Comparison of ENCODE assay signal across 9 cellular contexts in genomic region chr1:64861611-64862010, GRCh38.
A peak's percentile ranks its signal among the peaks of the same experiment; 100 is the strongest.
DNase-seq lines count a peak whose midpoint lies in the region; ATAC-seq lines count a peak whose summit lies in the region.
"Had no signal": no experiment of that assay in that cellular context is flagged by ENCODE, and none has a peak within 500 bp of the region (broad histone marks: within the 10 kb centered on the region; RNA-seq: fewer than 3 reads in every experiment).

No MANE protein-coding gene starts in this region.

- H3K79me2 ChIP-seq in GM23248 (ENCODE audit: insufficient read depth) = no peaks in the 10 kb centered on the region

- H3K4me1 Mint-ChIP-seq in activated naive CD8-positive, alpha-beta T cell treated with anti-CD3 and anti-CD28 coated beads for 36 hours = peaks cover 16% of the 10 kb centered on the region

- peak; percentile 37 for DNase-seq in 8988T
- DNase-seq in GM23248 = peak; percentile 35
- DNase-seq in activated naive CD8-positive, alpha-beta T cell treated with anti-CD3 and anti-CD28 coated beads for 36 hours = no peak
- DNase-seq in kidney tubule cell (ENCODE audit: low spot score) = peak; percentile 47
- no peak for DNase-seq in hypothalamus (lab: John Stamatoyannopoulos, UW)
- DNase-seq in cortex of kidney (lab: John Stamatoyannopoulos, UW) = no peak
- DNase-seq: Karpas-422 had no signal

- ATAC-seq in HG02981 (IDR thresholded peaks at IDR 0.05; ENCODE audit: unreplicated experiment) = no peak
- ATAC-seq in HG03280 (IDR thresholded peaks at IDR 0.05; ENCODE audit: unreplicated experiment) = no peak

- H3F3A ChIP-seq in GM23248 (ENCODE audit: insufficient read depth) = no peaks in the 10 kb centered on the region

- in situ Hi-C loops in GM23248 (cut with MboI) = no loop called here

- H3K4me3 ChIP-seq in GM23248 = no peak overlapping the region

- H3K9me3 Mint-ChIP-seq in activated naive CD8-positive, alpha-beta T cell treated with anti-CD3 and anti-CD28 coated beads for 36 hours = no peaks in the 10 kb centered on the region

- no peak overlapping the region for H3K4me3 Mint-ChIP-seq in activated naive CD8-positive, alpha-beta T cell treated with anti-CD3 and anti-CD28 coated beads for 36 hours

- 54 to 63% methylated on average over 4 of the region's 4 CpGs for WGBS in GM23248 (ENCODE audit: low coverage in 1 of 2, low lambda C conversion rate in 2 of 2, missing lambda C conversion rate in 2 of 2), 2 experiments

- H3K9me2 ChIP-seq in GM23248 (ENCODE audit: insufficient read depth) = no peaks in the 10 kb centered on the region

- peaks cover 29% of the 10 kb centered on the region for H3K36me3 Mint-ChIP-seq in activated naive CD8-positive, alpha-beta T cell treated with anti-CD3 and anti-CD28 coated beads for 36 hours

- H3K27ac ChIP-seq in GM23248 = no peak overlapping the region

- no peaks in the 10 kb centered on the region for H4K20me1 ChIP-seq in GM23248 (ENCODE audit: insufficient read depth)

- no peak overlapping the region for H2AFZ ChIP-seq in GM23248

- no peak overlapping the region for H3K9ac ChIP-seq in GM23248

- no peaks in the 10 kb centered on the region for H3K4me1 ChIP-seq in GM23248 (ENCODE audit: insufficient read depth)

- no peaks in the 10 kb centered on the region for H3K9me3 ChIP-seq in GM23248 (ENCODE audit: low read depth)

- H3K36me3 ChIP-seq in GM23248 (ENCODE audit: low read depth) = peaks cover 36% of the 10 kb centered on the region

- no peaks in the 10 kb centered on the region for H3K27me3 ChIP-seq in GM23248 (replicated peaks; ENCODE audit: insufficient read depth)

- H3K4me2 ChIP-seq in GM23248 (ENCODE audit: unreplicated experiment) = no peak overlapping the region

- peak overlapping the region; percentile 18 for H3K27ac Mint-ChIP-seq in activated naive CD8-positive, alpha-beta T cell treated with anti-CD3 and anti-CD28 coated beads for 36 hours

- H3K27me3 Mint-ChIP-seq in activated naive CD8-positive, alpha-beta T cell treated with anti-CD3 and anti-CD28 coated beads for 36 hours = no peaks in the 10 kb centered on the region

Comparison
In these comparisons a context has a peak if more than half of its experiments do, and no peak if none do; other contexts are left out.
1. DNase-seq: peak in 8988T (single experiment), GM23248 (single experiment) and kidney tubule cell (single experiment); none in activated naive CD8-positive, alpha-beta T cell treated with anti-CD3 and anti-CD28 coated beads for 36 hours (single experiment), hypothalamus (0 of 51) and cortex of kidney (single experiment).